Comparison of ENCODE assay signal across 9 cellular contexts in the genomic region with DNA sequence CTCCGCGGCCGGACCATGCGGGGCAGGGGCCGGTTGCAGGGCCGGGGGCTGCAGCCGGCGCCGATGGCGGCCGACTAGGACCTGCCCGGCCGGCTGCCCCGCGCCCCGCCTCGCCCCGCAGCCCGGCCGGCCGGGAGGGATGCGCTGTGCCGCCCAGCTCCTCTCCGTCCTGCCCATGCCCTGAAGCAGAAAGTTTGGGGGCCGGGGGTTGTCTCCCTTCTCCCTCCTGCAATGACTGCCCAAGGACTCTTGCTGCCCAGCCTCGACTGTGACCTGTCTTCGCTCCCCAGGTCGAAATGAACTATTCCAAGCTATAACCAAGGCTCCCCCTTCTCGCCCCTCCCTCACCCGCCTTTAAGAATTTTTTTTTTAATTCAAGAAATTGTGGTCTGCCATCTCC. TPM values are rescaled to one million over a fixed set of nuclear protein-coding genes. Genes with fewer than 3 reads are reported as not detected.
DNase-seq lines count a peak whose midpoint lies in the region; FAIRE-seq and TF ChIP-seq lines count a peak whose summit lies in the region.
"Had no signal": no experiment of that assay in that cellular context is flagged by ENCODE, and none has a peak within 500 bp of the region (broad histone marks: within the 10 kb centered on the region; RNA-seq: fewer than 3 reads in every experiment).

No MANE protein-coding gene starts in this region.

- H3K4me3 ChIP-seq in OCI-LY3 (ENCODE audit: low read length): peak overlapping the region; percentile 87
- H3K4me3 ChIP-seq in endothelial cell of umbilical vein (replicated peaks in 1 of 3; ENCODE audit: insufficient read depth in 1 of 3, low read depth in 1 of 3, low read length in 3 of 3): peak overlapping the region; percentile 28 to 49 (median 40)
- peak overlapping the region; percentile 61 for H3K4me3 ChIP-seq in ovary

- TF ChIP-seq CTCF in OCI-LY3 (IDR thresholded peaks at IDR 0.05; ENCODE audit: low read depth, low read length) (no peak), endothelial cell of umbilical vein (IDR thresholded peaks at IDR 0.05; ENCODE audit: extremely low read depth in 1 of 2, insufficient read depth in 1 of 2, low read depth in 1 of 2, low read length in 2 of 2) (no peak), ovary (IDR thresholded peaks at IDR 0.05) (no peak)

- H3K79me2 ChIP-seq in OCI-LY3 (ENCODE audit: low read length) (no peaks in the 10 kb centered on the region), endothelial cell of umbilical vein (ENCODE audit: control insufficient read depth, insufficient read depth, low read length) (no peaks in the 10 kb centered on the region)

- no peaks in the 10 kb centered on the region for H3K9me3 ChIP-seq in OCI-LY3 (ENCODE audit: insufficient read depth, low read length)
- no peaks in the 10 kb centered on the region for H3K9me3 ChIP-seq in endothelial cell of umbilical vein (replicated peaks; ENCODE audit: control insufficient read depth, insufficient read depth, low read length)
- no peaks in the 10 kb centered on the region for H3K9me3 ChIP-seq in ovary

- dilution Hi-C loops in endothelial cell of umbilical vein (cut with MboI; ENCODE audit: extremely low pct_ligation_motif_present, low sequenced_read_pairs): no loop called here

- H3K4me2 ChIP-seq in OCI-LY3 (ENCODE audit: low read length): peak overlapping the region; percentile 100
- peak overlapping the region; percentile 75 for H3K4me2 ChIP-seq in endothelial cell of umbilical vein (ENCODE audit: insufficient read depth, low read length)

- 1% methylated on average over 16 to 30 of the region's 30 CpGs for WGBS in ovary, 3 donors

- H3K4me1 ChIP-seq in OCI-LY3 (ENCODE audit: low read length) (peaks cover 32% of the 10 kb centered on the region), endothelial cell of umbilical vein (ENCODE audit: control insufficient read depth, extremely low read depth, insufficient read depth, low read length) (peaks cover 17% of the 10 kb centered on the region), ovary (ENCODE audit: insufficient read depth) (peaks cover 10% of the 10 kb centered on the region)

- no peak for TF ChIP-seq POLR2A in endothelial cell of umbilical vein (IDR thresholded peaks at IDR 0.05; ENCODE audit: low read depth, low read length)
- TF ChIP-seq POLR2A in ovary (IDR thresholded peaks at IDR 0.05): no peak
- no peak for TF ChIP-seq POLR2A in H54 (IDR thresholded peaks at IDR 0.05; ENCODE audit: low read depth, low read length)

- H4K20me1 ChIP-seq in OCI-LY3 (ENCODE audit: insufficient read depth, low read length) (no peaks in the 10 kb centered on the region), endothelial cell of umbilical vein (replicated peaks; ENCODE audit: control insufficient read depth, extremely low read depth, insufficient read depth, low read length) (no peaks in the 10 kb centered on the region)

- H3K36me3 ChIP-seq in OCI-LY3 (replicated peaks; ENCODE audit: low read depth, low read length): no peaks in the 10 kb centered on the region
- H3K36me3 ChIP-seq in endothelial cell of umbilical vein (ENCODE audit: control insufficient read depth in 2 of 2, extremely low read depth in 1 of 2, insufficient read depth in 2 of 2, low read length in 2 of 2): no peaks in the 10 kb centered on the region
- no peaks in the 10 kb centered on the region for H3K36me3 ChIP-seq in ovary

- POLR2A ChIA-PET in endothelial cell of umbilical vein (lab: Charles Lee): no interaction called here

- BruUV-seq in endothelial cell of umbilical vein (replicated peaks; lab: Mats Ljungman, UMichigan): no TSS peak

- CTCF ChIA-PET in endothelial cell of umbilical vein (lab: Charles Lee): interaction anchor here (0.7 to 3.1 kb wide), 15 partner anchors 9 to 421 kb away, joined by 3 to 50 read pairs (median 6); partner anchors contain the start of gene RBBP5

- H3K27me3 ChIP-seq in OCI-LY3 (ENCODE audit: low read depth, low read length) (peaks cover 30% of the 10 kb centered on the region), endothelial cell of umbilical vein (ENCODE audit: control insufficient read depth in 2 of 2, insufficient read depth in 2 of 2, low read length in 2 of 2) (peaks cover 17 to 36% of the 10 kb centered on the region in 2 experiments), ovary (no peaks in the 10 kb centered on the region)

- H3K27ac ChIP-seq in OCI-LY3 (ENCODE audit: low read length) (no peak overlapping the region), endothelial cell of umbilical vein (ENCODE audit: insufficient read depth, low read depth, low read length) (no peak overlapping the region), ovary (no peak overlapping the region)
- H3K27ac ChIP-seq: C4-2B had no signal

- no peaks in the 10 kb centered on the region for H3K9me1 ChIP-seq in endothelial cell of umbilical vein (replicated peaks; ENCODE audit: control insufficient read depth, extremely low read depth, insufficient read depth, low read length)

- TF ChIP-seq EP300 in ovary (IDR thresholded peaks at IDR 0.05): no peak

- H2AFZ ChIP-seq in OCI-LY3 (ENCODE audit: low read depth, low read length) (peak overlapping the region; percentile 51; the same call in 1 of the 2 replicates), endothelial cell of umbilical vein (ENCODE audit: low read depth, low read length) (peak overlapping the region; percentile 74)

- DNase-seq in NCI-H1417 (lab: John Stamatoyannopoulos, UW) (peak in 2 of 3 experiments; percentile 54 to 72), NCI-H1417 treated with DMSO at 0.1 percent for 48 hours (lab: John Stamatoyannopoulos, UW) (no peak), endothelial cell of umbilical vein (ENCODE audit: low read depth, low spot score) (no peak), ovary (peak in 1 of 5 donors; percentile 37), SIG-M5 treated with dmso at 0.1 percent for 504 hours (lab: John Stamatoyannopoulos, UW; ENCODE audit: unreplicated experiment) (no peak), NCI-H2029 treated with DMSO at 0.1 percent for 48 hours (lab: John Stamatoyannopoulos, UW) (no peak), H54 (ENCODE audit: insufficient read length, low spot score) (no peak)

- H3K9ac ChIP-seq in OCI-LY3 (ENCODE audit: low read length): peak overlapping the region; percentile 59
- no peak overlapping the region for H3K9ac ChIP-seq in endothelial cell of umbilical vein (replicated peaks; ENCODE audit: extremely low read depth, insufficient read depth, low read length)

- intact Hi-C loops in endothelial cell of umbilical vein (cut with micrococcal nuclease) (no loop called here), ovary (cut with DNase I) (loop anchor here in 1 of 4 donors (5.0 kb wide), 1 partner anchor 34 kb away; no protein-coding TSS in a partner anchor)

- no peak for FAIRE-seq in endothelial cell of umbilical vein (lab: Jason Lieb, UNC)
- no peak for FAIRE-seq in H54 (lab: Jason Lieb, UNC)

TF ChIP-seq in endothelial cell of umbilical vein, 7 proteins besides CTCF, POLR2A, EP300 and RAD21:
- no peak for TF ChIP-seq EZH2 (IDR thresholded peaks at IDR 0.05; ENCODE audit: borderline replicate concordance, low read depth, low read length, severe bottlenecking)
- no peak for TF ChIP-seq GATA2 (IDR thresholded peaks at IDR 0.05; ENCODE audit: insufficient read depth, insufficient read length, low read depth, low read length)
- no peak for TF ChIP-seq MYC (IDR thresholded peaks at IDR 0.05; ENCODE audit: low read depth, low read length)
- TF ChIP-seq, protein P1, sequence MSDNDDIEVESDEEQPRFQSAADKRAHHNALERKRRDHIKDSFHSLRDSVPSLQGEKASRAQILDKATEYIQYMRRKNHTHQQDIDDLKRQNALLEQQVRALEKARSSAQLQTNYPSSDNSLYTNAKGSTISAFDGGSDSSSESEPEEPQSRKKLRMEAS (IDR thresholded peaks at IDR 0.05; ENCODE audit: insufficient read depth, insufficient read length): no peak
- no peak for TF ChIP-seq JUN (IDR thresholded peaks at IDR 0.05; ENCODE audit: borderline replicate concordance, insufficient read depth, insufficient read length, low read depth)
- no peak for TF ChIP-seq POLR2AphosphoS5 (IDR thresholded peaks at IDR 0.05; ENCODE audit: insufficient read depth, low read depth, low read length)
- TF ChIP-seq FOS (IDR thresholded peaks at IDR 0.05; ENCODE audit: borderline replicate concordance, insufficient read depth, low read length): no peak

RNA-seq across cellular contexts. Expression of gene TMCC2, which starts 0.3 kb away (rescaled TPM):
- total RNA-seq in endothelial cell of umbilical vein: 2.0 and 2.1 TPM in 2 replicates
- polyA plus RNA-seq in endothelial cell of umbilical vein: 2.0 TPM in 2 replicates
- polyA plus RNA-seq in endothelial cell of umbilical vein (2011; cell fraction: cytosol; rRNA removed): 1.8 and 1.9 TPM in 2 replicates
- 1.5 and 1.8 TPM in 2 replicates for polyA plus RNA-seq in endothelial cell of umbilical vein (2011; cell fraction: nucleus; rRNA removed)
- polyA plus RNA-seq in endothelial cell of umbilical vein (2012): 1.2 and 1.4 TPM in 2 replicates
- 2.2 and 2.4 TPM in 2 replicates for polyA minus RNA-seq in endothelial cell of umbilical vein
- polyA minus RNA-seq in endothelial cell of umbilical vein (2011; cell fraction: cytosol; rRNA and poly(A)+ RNA removed): 2.8 TPM
- 0.29 and 1.3 TPM in 2 replicates for polyA minus RNA-seq in endothelial cell of umbilical vein (2011; cell fraction: nucleus; rRNA and poly(A)+ RNA removed)
- 10 to 100 TPM in 1 of 7 donors, 1 to 10 TPM in 6; 2.6 to 10.1 (median 7.8) TPM for total RNA-seq in ovary
- polyA plus RNA-seq in ovary: 10 to 100 TPM in 1 of 2 donors, 1 to 10 TPM in 1; 2.3 to 11.0 TPM

RNA-seq across cellular contexts. Expression of gene DSTYK, which starts 16.6 kb away (rescaled TPM):
- total RNA-seq in endothelial cell of umbilical vein: 8.1 and 8.7 TPM in 2 replicates
- 2.8 and 3.6 TPM in 2 replicates for polyA plus RNA-seq in endothelial cell of umbilical vein
- polyA plus RNA-seq in endothelial cell of umbilical vein (2011; cell fraction: cytosol; rRNA removed): 4.0 and 4.2 TPM in 2 replicates
- polyA plus RNA-seq in endothelial cell of umbilical vein (2011; cell fraction: nucleus; rRNA removed): 4.0 and 4.1 TPM in 2 replicates
- polyA plus RNA-seq in endothelial cell of umbilical vein (2012): 6.5 and 7.7 TPM in 2 replicates
- 11.0 and 14.9 TPM in 2 replicates for polyA minus RNA-seq in endothelial cell of umbilical vein
- polyA minus RNA-seq in endothelial cell of umbilical vein (2011; cell fraction: cytosol; rRNA and poly(A)+ RNA removed): 7.2 TPM
- 6.2 and 8.2 TPM in 2 replicates for polyA minus RNA-seq in endothelial cell of umbilical vein (2011; cell fraction: nucleus; rRNA and poly(A)+ RNA removed)
- 10 to 100 TPM in 6 of 7 donors, 1 to 10 TPM in 1; 8.8 to 20.0 (median 18.0) TPM for total RNA-seq in ovary
- polyA plus RNA-seq in ovary: 10 to 100 TPM; 10.7 to 18.8 TPM

Comparison
In these comparisons a context has a peak if more than half of its experiments do, and no peak if none do; other contexts are left out.
1. DNase-seq: peak in NCI-H1417 (2 of 3); none in NCI-H1417 treated with DMSO at 0.1 percent for 48 hours (single experiment), endothelial cell of umbilical vein (single experiment), SIG-M5 treated with dmso at 0.1 percent for 504 hours (single experiment), NCI-H2029 treated with DMSO at 0.1 percent for 48 hours (single experiment) and H54 (single experiment).
2. Peak in every context shown above with its lines, with median percentiles within 50 percentile points of each other: H3K4me3 ChIP-seq.